ENCODE assay signal across 10 cellular contexts in genomic region chr1:155326020-155326526, GRCh38. TPM values are rescaled to one million over a fixed set of nuclear protein-coding genes. Genes with fewer than 3 reads are reported as not detected.
DNase-seq lines count a peak whose midpoint lies in the region; ATAC-seq lines count a peak whose summit lies in the region.
"Had no signal": no experiment of that assay in that cellular context is flagged by ENCODE, and none has a peak within 500 bp of the region (broad histone marks: within the 10 kb centered on the region; RNA-seq: fewer than 3 reads in every experiment).

No MANE protein-coding gene starts in this region.

- ATAC-seq in stimulated activated naive CD8-positive, alpha-beta T cell treated with anti-CD3 and anti-CD28 coated beads, Interleukin-15, Interleukin-2, amounts not matched to agents 100 U/mL and 50 U/mL, for 24 hours = no peak
- ATAC-seq in left lobe of liver (no peak), HG02884 (IDR thresholded peaks at IDR 0.05; ENCODE audit: unreplicated experiment) (no peak)
- ATAC-seq: pancreas had no signal

- H4K5ac ChIP-seq in mesendoderm (ENCODE audit: low read length) = no peak overlapping the region

- no peak overlapping the region for H2AK5ac ChIP-seq in mesendoderm (ENCODE audit: low read length)

- no peak overlapping the region for H2BK120ac ChIP-seq in mesendoderm (ENCODE audit: low read depth, low read length)

- peaks cover 17% of the 10 kb centered on the region for H3K4me1 Mint-ChIP-seq in stimulated activated naive CD8-positive, alpha-beta T cell treated with anti-CD3 and anti-CD28 coated beads, Interleukin-15, Interleukin-2, amounts not matched to agents 100 ng/mL and 50 ng/mL, for 24 hours (ENCODE audit: low read depth)
- H3K4me1 Mint-ChIP-seq in activated T-helper 2 cell treated with anti-CD3 and anti-CD28 coated beads, Interferon-gamma antibody, Interleukin-2, Interleukin-4, amounts not matched to agents 10 μg/mL and 5 μg/mL and 100 μg/mL, durations not matched to agents 14 hours and 24 hours and 36 hours (ENCODE audit: low read depth) = peaks cover 16% of the 10 kb centered on the region

- peak overlapping the region; percentile 35 for H3K4me3 Mint-ChIP-seq in stimulated activated naive CD8-positive, alpha-beta T cell treated with anti-CD3 and anti-CD28 coated beads, Interleukin-15, Interleukin-2, amounts not matched to agents 100 ng/mL and 50 ng/mL, for 24 hours
- peak overlapping the region; percentile 68 for H3K4me3 Mint-ChIP-seq in activated T-helper 2 cell treated with anti-CD3 and anti-CD28 coated beads, Interferon-gamma antibody, Interleukin-2, Interleukin-4, amounts not matched to agents 10 μg/mL and 5 μg/mL and 100 μg/mL, durations not matched to agents 14 hours and 24 hours and 36 hours (ENCODE audit: low read depth)

- DNase-seq in stimulated activated naive CD8-positive, alpha-beta T cell treated with anti-CD3 and anti-CD28 coated beads, Interleukin-15, Interleukin-2, amounts not matched to agents 100 U/mL and 50 U/mL, for 24 hours = no peak
- no peak for DNase-seq in activated T-helper 2 cell treated with anti-CD3 and anti-CD28 coated beads, Interferon-gamma antibody, Interleukin-2, Interleukin-4, amounts not matched to agents 10 μg/mL and 5 μg/mL and 100 μg/mL, durations not matched to agents 14 hours and 24 hours and 36 hours (ENCODE audit: low spot score)
- DNase-seq in mesendoderm (no peak), COLO668 (lab: John Stamatoyannopoulos, UW; ENCODE audit: unreplicated experiment) (no peak), left lobe of liver (ENCODE audit: low spot score) (no peak)
- no peak for DNase-seq in stimulated activated CD4-positive, alpha-beta T cell treated with anti-CD3 and anti-CD28 coated beads, Interleukin-4, amount 100 ng/mL, for 1 hour
- DNase-seq: NCI-H524 treated with DMSO at 0.1 percent for 48 hours had no signal

- H3K9ac ChIP-seq in mesendoderm (ENCODE audit: low read length) = peak overlapping the region; percentile 93

- no peak overlapping the region for H2BK5ac ChIP-seq in mesendoderm (ENCODE audit: low read length)

- no peak overlapping the region for H3K27ac ChIP-seq in mesendoderm (ENCODE audit: low read depth, low read length)

- no peak overlapping the region for H3K23ac ChIP-seq in mesendoderm (ENCODE audit: low read length)

- no peak overlapping the region for H3K27ac Mint-ChIP-seq in stimulated activated naive CD8-positive, alpha-beta T cell treated with anti-CD3 and anti-CD28 coated beads, Interleukin-15, Interleukin-2, amounts not matched to agents 100 ng/mL and 50 ng/mL, for 24 hours
- H3K27ac Mint-ChIP-seq in activated T-helper 2 cell treated with anti-CD3 and anti-CD28 coated beads, Interferon-gamma antibody, Interleukin-2, Interleukin-4, amounts not matched to agents 10 μg/mL and 5 μg/mL and 100 μg/mL, durations not matched to agents 14 hours and 24 hours and 36 hours = peak overlapping the region; percentile 37

- H3K79me2 ChIP-seq in mesendoderm (ENCODE audit: control insufficient read depth, insufficient read depth, low read length) = no peaks in the 10 kb centered on the region

- intact Hi-C loops in activated T-helper 2 cell treated with anti-CD3 and anti-CD28 coated beads, Interferon-gamma antibody, Interleukin-2, Interleukin-4, amounts not matched to agents 10 μg/mL and 5 μg/mL and 100 μg/mL, durations not matched to agents 14 hours and 24 hours and 36 hours (cut with micrococcal nuclease) = no loop called here

- H3K4me1 ChIP-seq in mesendoderm (ENCODE audit: control insufficient read depth, low read depth, low read length) = peaks cover 6% of the 10 kb centered on the region

- no peak overlapping the region for H2BK15ac ChIP-seq in mesendoderm (replicated peaks; ENCODE audit: low read depth)

- no peaks in the 10 kb centered on the region for H3K27me3 ChIP-seq in mesendoderm (ENCODE audit: insufficient read depth, low read length, poor library complexity)
- H3K27me3 ChIP-seq: pancreas had no signal

- H3K9me3 Mint-ChIP-seq in stimulated activated naive CD8-positive, alpha-beta T cell treated with anti-CD3 and anti-CD28 coated beads, Interleukin-15, Interleukin-2, amounts not matched to agents 100 ng/mL and 50 ng/mL, for 24 hours = no peaks in the 10 kb centered on the region
- no peaks in the 10 kb centered on the region for H3K9me3 Mint-ChIP-seq in activated T-helper 2 cell treated with anti-CD3 and anti-CD28 coated beads, Interferon-gamma antibody, Interleukin-2, Interleukin-4, amounts not matched to agents 10 μg/mL and 5 μg/mL and 100 μg/mL, durations not matched to agents 14 hours and 24 hours and 36 hours

- no peak overlapping the region for H3K4ac ChIP-seq in mesendoderm (ENCODE audit: low read depth, low read length)

- WGBS in mesendoderm (ENCODE audit: extremely low coverage, insufficient coverage, low lambda C conversion rate) = no CpG with 5 or more reads among the region's 6 CpGs

- H3K4me3 ChIP-seq in mesendoderm (ENCODE audit: low read length) = no peak overlapping the region

- no peak overlapping the region for H4K8ac ChIP-seq in mesendoderm (ENCODE audit: low read depth, low read length)

- H3K18ac ChIP-seq in mesendoderm (ENCODE audit: low read length) = no peak overlapping the region

- H3K36me3 ChIP-seq in mesendoderm (ENCODE audit: control insufficient read depth, insufficient read depth, low read length) = peaks cover 7% of the 10 kb centered on the region

- no peaks in the 10 kb centered on the region for H3K27me3 Mint-ChIP-seq in stimulated activated naive CD8-positive, alpha-beta T cell treated with anti-CD3 and anti-CD28 coated beads, Interleukin-15, Interleukin-2, amounts not matched to agents 100 ng/mL and 50 ng/mL, for 24 hours
- H3K27me3 Mint-ChIP-seq in activated T-helper 2 cell treated with anti-CD3 and anti-CD28 coated beads, Interferon-gamma antibody, Interleukin-2, Interleukin-4, amounts not matched to agents 10 μg/mL and 5 μg/mL and 100 μg/mL, durations not matched to agents 14 hours and 24 hours and 36 hours (ENCODE audit: low read depth) = no peaks in the 10 kb centered on the region

- H3K36me3 Mint-ChIP-seq in stimulated activated naive CD8-positive, alpha-beta T cell treated with anti-CD3 and anti-CD28 coated beads, Interleukin-15, Interleukin-2, amounts not matched to agents 100 ng/mL and 50 ng/mL, for 24 hours (ENCODE audit: low read depth) = peaks cover 17% of the 10 kb centered on the region
- peaks cover 17% of the 10 kb centered on the region for H3K36me3 Mint-ChIP-seq in activated T-helper 2 cell treated with anti-CD3 and anti-CD28 coated beads, Interferon-gamma antibody, Interleukin-2, Interleukin-4, amounts not matched to agents 10 μg/mL and 5 μg/mL and 100 μg/mL, durations not matched to agents 14 hours and 24 hours and 36 hours (ENCODE audit: low read depth)

- peak overlapping the region; percentile 95 for H3K56ac ChIP-seq in mesendoderm (ENCODE audit: low read length)

- peaks cover 4% of the 10 kb centered on the region for H3K79me1 ChIP-seq in mesendoderm (ENCODE audit: low read length)

- H3K4me2 ChIP-seq in mesendoderm (ENCODE audit: low read length) = no peak overlapping the region

RNA-seq across cellular contexts. Expression of gene RUSC1, which starts 5.4 kb away (rescaled TPM):
- 31.4 and 34.5 TPM in 2 replicates for total RNA-seq in activated T-helper 2 cell treated with anti-CD3 and anti-CD28 coated beads, Interferon-gamma antibody, Interleukin-2, Interleukin-4, amounts not matched to agents 10 μg/mL and 5 μg/mL and 100 μg/mL, durations not matched to agents 14 hours and 24 hours and 36 hours
- polyA plus RNA-seq in mesendoderm (2013, experiment 1 of 2) = 36.2 TPM
- 36.1 TPM for polyA plus RNA-seq in mesendoderm (2013, experiment 2 of 2)
- total RNA-seq in left lobe of liver = 8.5 TPM

RNA-seq across cellular contexts. Expression of gene FDPS, which starts 17.4 kb away (rescaled TPM):
- 342 and 361 TPM in 2 replicates for total RNA-seq in activated T-helper 2 cell treated with anti-CD3 and anti-CD28 coated beads, Interferon-gamma antibody, Interleukin-2, Interleukin-4, amounts not matched to agents 10 μg/mL and 5 μg/mL and 100 μg/mL, durations not matched to agents 14 hours and 24 hours and 36 hours
- 307 TPM for polyA plus RNA-seq in mesendoderm (2013, experiment 1 of 2)
- polyA plus RNA-seq in mesendoderm (2013, experiment 2 of 2) = 295 TPM
- 266 TPM for total RNA-seq in left lobe of liver

RNA-seq across cellular contexts. Expression of gene PKLR, which starts 24.8 kb away (rescaled TPM):
- total RNA-seq in activated T-helper 2 cell treated with anti-CD3 and anti-CD28 coated beads, Interferon-gamma antibody, Interleukin-2, Interleukin-4, amounts not matched to agents 10 μg/mL and 5 μg/mL and 100 μg/mL, durations not matched to agents 14 hours and 24 hours and 36 hours = not detected in 2 replicates
- polyA plus RNA-seq in mesendoderm (2013, experiment 1 of 2) = 0.28 TPM
- polyA plus RNA-seq in mesendoderm (2013, experiment 2 of 2) = 0.35 TPM
- total RNA-seq in left lobe of liver = 109 TPM

RNA-seq across cellular contexts. Expression of gene HCN3, which starts 48.8 kb away (rescaled TPM):
- total RNA-seq in activated T-helper 2 cell treated with anti-CD3 and anti-CD28 coated beads, Interferon-gamma antibody, Interleukin-2, Interleukin-4, amounts not matched to agents 10 μg/mL and 5 μg/mL and 100 μg/mL, durations not matched to agents 14 hours and 24 hours and 36 hours = 4.8 and 5.4 TPM in 2 replicates
- polyA plus RNA-seq in mesendoderm (2013, experiment 1 of 2) = 1.5 TPM
- 1.4 TPM for polyA plus RNA-seq in mesendoderm (2013, experiment 2 of 2)
- 2.5 TPM for total RNA-seq in left lobe of liver

RNA-seq across cellular contexts. Expression of gene CLK2, which starts 52.8 kb away (rescaled TPM):
- 95.7 and 96.8 TPM in 2 replicates for total RNA-seq in activated T-helper 2 cell treated with anti-CD3 and anti-CD28 coated beads, Interferon-gamma antibody, Interleukin-2, Interleukin-4, amounts not matched to agents 10 μg/mL and 5 μg/mL and 100 μg/mL, durations not matched to agents 14 hours and 24 hours and 36 hours
- 51.4 TPM for polyA plus RNA-seq in mesendoderm (2013, experiment 1 of 2)
- 48.2 TPM for polyA plus RNA-seq in mesendoderm (2013, experiment 2 of 2)
- total RNA-seq in left lobe of liver = 22.6 TPM

Comparison
In these comparisons a context has a peak if more than half of its experiments do, and no peak if none do; other contexts are left out.
1. RNA of gene PKLR, which starts 24.8 kb away (total RNA-seq): 109 TPM in left lobe of liver (single experiment); not detected in activated T-helper 2 cell treated with anti-CD3 and anti-CD28 coated beads, Interferon-gamma antibody, Interleukin-2, Interleukin-4, amounts not matched to agents 10 μg/mL and 5 μg/mL and 100 μg/mL, durations not matched to agents 14 hours and 24 hours and 36 hours; every median in the first group is over 100 times any median in the second.